In the genomic region with DNA sequence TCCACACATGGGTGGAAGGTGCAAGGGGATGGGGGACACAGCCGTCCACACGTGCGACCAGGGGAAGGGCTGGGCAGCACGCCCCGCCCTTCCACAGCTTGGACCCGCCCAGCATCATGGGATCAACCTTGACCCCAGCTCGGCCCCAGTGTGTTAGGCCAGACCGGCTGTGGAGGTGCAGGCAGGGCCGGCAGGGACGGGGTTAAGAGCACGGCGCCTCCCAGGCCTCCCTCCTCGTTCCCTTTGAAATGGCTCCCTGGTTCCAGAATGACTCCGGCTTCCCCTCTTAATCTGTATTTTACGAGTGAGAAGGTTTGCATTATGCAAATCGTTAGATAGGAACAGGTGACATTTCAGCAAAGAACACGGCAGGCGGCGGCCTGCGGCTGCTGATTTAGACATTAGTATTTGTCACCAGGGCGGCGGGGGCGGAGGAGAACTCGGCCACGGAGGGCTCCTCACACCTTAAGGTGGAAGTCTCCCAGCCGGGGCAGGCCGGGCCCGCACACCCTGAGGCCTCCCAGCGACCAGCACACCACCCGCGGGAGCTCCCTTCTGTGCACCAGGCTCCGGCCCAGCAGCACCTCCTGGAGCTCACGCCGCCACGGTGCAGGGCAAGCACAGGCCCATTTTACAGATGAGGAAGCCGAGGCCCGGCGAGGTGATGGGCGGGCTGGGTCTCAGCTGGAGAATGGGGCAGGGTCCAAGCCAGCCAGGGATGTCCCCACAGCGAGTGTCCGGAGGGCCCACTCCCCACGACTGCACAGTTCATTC, we compare ENCODE assay signal across 1 cellular context.
TF ChIP-seq lines count a peak whose summit lies in the region.

No MANE protein-coding gene starts in this region.

TF ChIP-seq in H1, 55 proteins besides CTCF, POLR2A, EP300 and RAD21:
- no peak for TF ChIP-seq ASH2L (IDR thresholded peaks at IDR 0.05; ENCODE audit: low read length)
- no peak for TF ChIP-seq CBX8 (IDR thresholded peaks at IDR 0.05; ENCODE audit: borderline replicate concordance, low read depth, low read length)
- peak; percentile 52; the same call in 1 of the 2 replicates for TF ChIP-seq KDM1A (IDR thresholded peaks at IDR 0.05; ENCODE audit: borderline replicate concordance, low read length)
